12 cellular contexts compared by ENCODE assay signal in the genomic region with DNA sequence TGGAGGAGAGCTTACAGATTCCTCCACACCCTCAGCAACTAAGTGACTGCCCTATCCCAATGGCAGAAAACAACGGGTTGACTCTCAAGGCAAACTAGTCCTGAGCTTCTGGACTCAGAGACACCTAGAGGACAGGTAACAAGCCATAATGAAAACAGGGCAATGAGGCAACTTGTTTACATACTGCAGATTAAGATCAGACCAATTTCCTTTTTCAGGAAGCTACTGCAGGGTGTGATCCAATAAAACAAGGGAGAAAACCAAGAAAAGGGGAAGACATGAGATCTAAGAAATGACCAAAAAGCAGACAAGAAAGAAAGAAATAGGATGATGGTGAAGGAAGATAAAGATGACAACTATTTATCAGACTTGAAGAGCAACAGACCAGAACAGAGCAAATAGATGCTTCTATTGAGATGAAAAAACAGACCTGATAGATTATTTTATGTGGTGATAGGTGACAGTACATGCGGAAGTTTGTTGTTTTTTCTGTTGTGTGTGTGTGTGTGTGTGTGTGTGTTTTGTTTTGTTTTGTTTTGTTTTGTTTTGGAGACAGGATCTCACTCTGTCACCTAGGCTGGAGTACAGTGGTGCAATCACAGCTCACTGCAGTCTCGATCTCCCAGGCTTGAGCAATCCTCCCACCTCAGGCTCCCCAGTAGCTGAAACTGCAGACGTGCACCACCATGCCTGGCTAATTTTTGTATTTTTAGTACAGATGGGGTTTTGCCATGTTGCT.
"Had no signal": no experiment of that assay in that cellular context is flagged by ENCODE, and none has a peak within 500 bp of the region (broad histone marks: within the 10 kb centered on the region; RNA-seq: fewer than 3 reads in every experiment).

No MANE protein-coding gene starts in this region.

- H3K27me3 ChIP-seq: hepatocyte had no signal

- H2AFZ ChIP-seq: hepatocyte had no signal

- H3K27ac Mint-ChIP-seq: activated CD4-positive, alpha-beta memory T cell treated with anti-CD3 and anti-CD28 coated beads, Interleukin-2, amount 10 ng/mL, durations not matched to agents 7 days and 5 days; activated T-helper 1 cell treated with anti-CD3 and anti-CD28 coated beads, Interleukin-12 subunit alpha, Interleukin-12 subunit beta, Interleukin-2, Interleukin-4 antibody, amounts not matched to agents 30 ng/mL and 10 ng/mL and 1 ng/mL, durations not matched to agents 14 hours and 24 hours and 36 hours; brain; dendritic cell treated with granulocyte-macrophage colony-stimulating factor and Interleukin-4, amounts not matched to agents 40 ng/mL and 50 ng/mL, for 4 days; type B pancreatic cell had no signal

- H3K4me3 Mint-ChIP-seq: activated CD4-positive, alpha-beta memory T cell treated with anti-CD3 and anti-CD28 coated beads, Interleukin-2, amount 10 ng/mL, durations not matched to agents 7 days and 5 days; activated T-helper 1 cell treated with anti-CD3 and anti-CD28 coated beads, Interleukin-12 subunit alpha, Interleukin-12 subunit beta, Interleukin-2, Interleukin-4 antibody, amounts not matched to agents 30 ng/mL and 10 ng/mL and 1 ng/mL, durations not matched to agents 14 hours and 24 hours and 36 hours; brain; dendritic cell treated with granulocyte-macrophage colony-stimulating factor and Interleukin-4, amounts not matched to agents 40 ng/mL and 50 ng/mL, for 4 days; type B pancreatic cell had no signal

- H3K27ac ChIP-seq: hepatocyte had no signal

- H3K27me3 Mint-ChIP-seq: activated CD4-positive, alpha-beta memory T cell treated with anti-CD3 and anti-CD28 coated beads, Interleukin-2, amount 10 ng/mL, durations not matched to agents 7 days and 5 days; brain; dendritic cell treated with granulocyte-macrophage colony-stimulating factor and Interleukin-4, amounts not matched to agents 40 ng/mL and 50 ng/mL, for 4 days had no signal

- DNase-seq: activated CD4-positive, alpha-beta memory T cell treated with anti-CD3 and anti-CD28 coated beads, Interleukin-2, amount 10 ng/mL, durations not matched to agents 7 days and 5 days; activated CD4-positive, alpha-beta T cell treated with anti-CD3 and anti-CD28 coated beads for 1 hour; activated naive CD4-positive, alpha-beta T cell treated with anti-CD3 and anti-CD28 coated beads, Interleukin-2, amount 50 U/mL, for 16 hours; amygdala; cerebellar nuclear complex; T-helper 9 cell had no signal

- H3K4me2 ChIP-seq: hepatocyte had no signal

- H3K4me3 ChIP-seq: hepatocyte, skin epidermis had no signal
